Comparison of ENCODE assay signal across 8 cellular contexts in the genomic region with DNA sequence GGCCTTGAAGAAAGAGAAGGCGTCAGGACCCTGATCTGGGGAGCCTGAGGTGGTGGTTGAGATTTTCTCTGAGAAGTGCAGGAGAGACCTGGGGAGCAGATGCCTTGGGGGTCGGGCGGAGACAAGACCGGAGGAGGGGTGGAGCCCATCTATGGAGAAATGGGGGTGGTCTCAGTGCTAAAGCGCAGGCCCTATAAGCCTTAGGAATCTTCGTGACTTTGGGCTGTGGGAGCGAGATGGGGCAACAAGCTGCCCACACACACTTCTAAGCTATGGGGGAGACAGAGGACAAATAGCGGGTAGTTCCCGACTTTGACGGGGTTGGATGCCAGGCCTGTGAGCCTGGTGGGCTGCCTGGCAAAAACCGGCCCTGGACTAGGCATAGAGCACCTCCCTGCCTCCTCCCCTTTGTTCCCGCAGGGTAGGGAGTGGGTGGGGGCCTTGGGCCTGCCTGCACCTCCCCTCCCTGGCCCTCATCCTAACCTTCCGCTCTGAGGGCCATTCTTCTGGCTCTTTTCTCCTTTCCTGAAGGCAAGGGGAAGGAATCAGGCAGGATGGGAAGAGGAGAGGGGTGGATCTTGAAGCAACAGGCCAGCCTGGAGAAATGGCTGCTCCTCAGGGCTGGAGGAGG. TPM values are rescaled to one million over a fixed set of nuclear protein-coding genes. Genes with fewer than 3 reads are reported as not detected.
DNase-seq lines count a peak whose midpoint lies in the region; ATAC-seq and TF ChIP-seq lines count a peak whose summit lies in the region.

No MANE protein-coding gene starts in this region.

- no peak overlapping the region for H2BK120ac ChIP-seq in mesendoderm (ENCODE audit: low read depth, low read length)

- peaks cover 18% of the 10 kb centered on the region for H3K79me2 ChIP-seq in mesendoderm (ENCODE audit: control insufficient read depth, insufficient read depth, low read length)

- no peak for TF ChIP-seq CTCF in Peyer's patch (IDR thresholded peaks at IDR 0.05)
- no peak for TF ChIP-seq CTCF in upper lobe of right lung (IDR thresholded peaks at IDR 0.05)

- peak overlapping the region; percentile 82 to 92 (median 84) for H3K27ac ChIP-seq in Peyer's patch
- H3K27ac ChIP-seq in ectodermal cell (ENCODE audit: insufficient read depth, low read depth, low read length, poor library complexity, severe bottlenecking), result peak overlapping the region; percentile 57
- H3K27ac ChIP-seq in mesendoderm (ENCODE audit: low read depth, low read length), result no peak overlapping the region
- peak overlapping the region; percentile 95 for H3K27ac ChIP-seq in upper lobe of right lung

- peak overlapping the region; percentile 97 for H3K4me2 ChIP-seq in mesendoderm (ENCODE audit: low read length)

- no peak overlapping the region for H3K23ac ChIP-seq in mesendoderm (ENCODE audit: low read length)

- no peak overlapping the region for H2BK5ac ChIP-seq in mesendoderm (ENCODE audit: low read length)

- H3K9ac ChIP-seq in mesendoderm (ENCODE audit: low read length), result peak overlapping the region; percentile 94

- peak overlapping the region; percentile 65 to 95 (median 82) for H3K4me3 ChIP-seq in Peyer's patch
- H3K4me3 ChIP-seq in ectodermal cell (ENCODE audit: insufficient read depth, low read depth, low read length), result peak overlapping the region; percentile 93
- H3K4me3 ChIP-seq in mesendoderm (ENCODE audit: low read length), result peak overlapping the region; percentile 94
- H3K4me3 ChIP-seq in upper lobe of right lung, result peak overlapping the region; percentile 74

- peak overlapping the region; percentile 81 for H3K4ac ChIP-seq in mesendoderm (ENCODE audit: low read depth, low read length)

- peak overlapping the region; percentile 89 for H3K56ac ChIP-seq in mesendoderm (ENCODE audit: low read length)

- H3K4me1 ChIP-seq in Peyer's patch (peaks cover 7 to 9% (median 8%) of the 10 kb centered on the region in 4 donors), ectodermal cell (ENCODE audit: control insufficient read depth, insufficient read depth, low read length) (peaks cover 22% of the 10 kb centered on the region), mesendoderm (ENCODE audit: control insufficient read depth, low read depth, low read length) (peaks cover 11% of the 10 kb centered on the region), upper lobe of right lung (peaks cover 24% of the 10 kb centered on the region)

- H3K18ac ChIP-seq in mesendoderm (ENCODE audit: low read length), result peak overlapping the region; percentile 82

- peaks cover 0 to 38% (median 0%) of the 10 kb centered on the region in 3 donors for H3K36me3 ChIP-seq in Peyer's patch
- peaks cover 24% of the 10 kb centered on the region for H3K36me3 ChIP-seq in ectodermal cell (ENCODE audit: control insufficient read depth, insufficient read depth, low read length)
- peaks cover 2% of the 10 kb centered on the region for H3K36me3 ChIP-seq in mesendoderm (ENCODE audit: control insufficient read depth, insufficient read depth, low read length)
- peaks cover 34% of the 10 kb centered on the region for H3K36me3 ChIP-seq in upper lobe of right lung

- no peak overlapping the region for H4K8ac ChIP-seq in mesendoderm (ENCODE audit: low read depth, low read length)

- no peak for TF ChIP-seq POLR2A in Peyer's patch (IDR thresholded peaks at IDR 0.05)

- H3K79me1 ChIP-seq in mesendoderm (ENCODE audit: low read length), result peaks cover 20% of the 10 kb centered on the region

- no peak overlapping the region for H2BK15ac ChIP-seq in mesendoderm (replicated peaks; ENCODE audit: low read depth)

- no peaks in the 10 kb centered on the region for H3K9me3 ChIP-seq in Peyer's patch
- no peaks in the 10 kb centered on the region for H3K9me3 ChIP-seq in ectodermal cell (ENCODE audit: control insufficient read depth, low read length)
- no peaks in the 10 kb centered on the region for H3K9me3 ChIP-seq in upper lobe of right lung

- H3K27me3 ChIP-seq in Peyer's patch, result no peaks in the 10 kb centered on the region
- no peaks in the 10 kb centered on the region for H3K27me3 ChIP-seq in ectodermal cell (ENCODE audit: control insufficient read depth, insufficient read depth, low read length, poor library complexity, severe bottlenecking)
- H3K27me3 ChIP-seq in mesendoderm (ENCODE audit: insufficient read depth, low read length, poor library complexity), result no peaks in the 10 kb centered on the region
- H3K27me3 ChIP-seq in upper lobe of right lung, result no peaks in the 10 kb centered on the region

- H4K5ac ChIP-seq in mesendoderm (ENCODE audit: low read length), result no peak overlapping the region

- H2AK5ac ChIP-seq in mesendoderm (ENCODE audit: low read length), result peak overlapping the region; percentile 95

- DNase-seq in GM03348 (ENCODE audit: low spot score) (peak; percentile 78), Peyer's patch (peak in 1 of 3 donors; percentile 48), mesendoderm (peak; percentile 51), upper lobe of right lung (peak; percentile 66), NCI-H446 (lab: John Stamatoyannopoulos, UW) (no peak)

- intact Hi-C loops in upper lobe of right lung (cut with DNase I), result no loop called here

- WGBS in ectodermal cell, 2 experiments, result 2% methylated on average over 12 to 13 of the region's 13 CpGs
- no CpG with 5 or more reads among the region's 13 CpGs for WGBS in mesendoderm (ENCODE audit: extremely low coverage, insufficient coverage, low lambda C conversion rate)

- ATAC-seq in upper lobe of right lung, result peak; percentile 42
- no peak for ATAC-seq in GM19351 (IDR thresholded peaks at IDR 0.05; ENCODE audit: unreplicated experiment)
- ATAC-seq in HG02759 (IDR thresholded peaks at IDR 0.05; ENCODE audit: unreplicated experiment), result no peak

RNA-seq across cellular contexts. Expression of gene NISCH, which starts 0.9 kb away (rescaled TPM):
- total RNA-seq in Peyer's patch (100 to 1,000 TPM in 3 of 4 donors, 10 to 100 TPM in 1; 65.7 to 150 (median 128) TPM), upper lobe of right lung (94.6 TPM)
- polyA plus RNA-seq in ectodermal cell (2013, experiment 1 of 4), result 121 TPM
- 151 TPM for polyA plus RNA-seq in ectodermal cell (2013, experiment 2 of 4)
- 102 TPM for polyA plus RNA-seq in ectodermal cell (2013, experiment 3 of 4)
- polyA plus RNA-seq in ectodermal cell (2013, experiment 4 of 4), result 129 TPM
- polyA plus RNA-seq in mesendoderm (2013, experiment 1 of 2), result 28.4 TPM
- 29.0 TPM for polyA plus RNA-seq in mesendoderm (2013, experiment 2 of 2)

RNA-seq across cellular contexts. Expression of gene TNNC1, which starts 2.4 kb away (rescaled TPM):
- total RNA-seq in Peyer's patch (not detected), upper lobe of right lung (88.9 TPM)
- 10.7 TPM for polyA plus RNA-seq in ectodermal cell (2013, experiment 1 of 4)
- 8.3 TPM for polyA plus RNA-seq in ectodermal cell (2013, experiment 2 of 4)
- 5.4 TPM for polyA plus RNA-seq in ectodermal cell (2013, experiment 3 of 4)
- polyA plus RNA-seq in ectodermal cell (2013, experiment 4 of 4), result 7.4 TPM
- polyA plus RNA-seq in mesendoderm (2013, experiment 1 of 2), result 6.0 TPM
- 6.5 TPM for polyA plus RNA-seq in mesendoderm (2013, experiment 2 of 2)

RNA-seq across cellular contexts. Expression of gene SEMA3G, which starts 11.4 kb away (rescaled TPM):
- 10 to 100 TPM; 18.8 to 24.8 (median 22.0) TPM for total RNA-seq in Peyer's patch
- polyA plus RNA-seq in ectodermal cell (2013, experiment 1 of 4), result 3.0 TPM
- polyA plus RNA-seq in ectodermal cell (2013, experiment 2 of 4), result 3.9 TPM
- polyA plus RNA-seq in ectodermal cell (2013, experiment 3 of 4), result 3.4 TPM
- 3.9 TPM for polyA plus RNA-seq in ectodermal cell (2013, experiment 4 of 4)
- 0.56 TPM for polyA plus RNA-seq in mesendoderm (2013, experiment 1 of 2)
- polyA plus RNA-seq in mesendoderm (2013, experiment 2 of 2), result 0.62 TPM
- 27.6 TPM for total RNA-seq in upper lobe of right lung

RNA-seq across cellular contexts. Expression of gene STAB1, which starts 38.9 kb away (rescaled TPM):
- total RNA-seq in Peyer's patch, result 10 to 100 TPM; 27.0 to 98.2 (median 67.2) TPM
- not detected for polyA plus RNA-seq in ectodermal cell (2013, experiment 1 of 4)
- polyA plus RNA-seq in ectodermal cell (2013, experiment 2 of 4), result 0.12 TPM
- 0.27 TPM for polyA plus RNA-seq in ectodermal cell (2013, experiment 3 of 4)
- 0.28 TPM for polyA plus RNA-seq in ectodermal cell (2013, experiment 4 of 4)
- 0.21 TPM for polyA plus RNA-seq in mesendoderm (2013, experiment 1 of 2)
- 0.32 TPM for polyA plus RNA-seq in mesendoderm (2013, experiment 2 of 2)
- 152 TPM for total RNA-seq in upper lobe of right lung

RNA-seq across cellular contexts. Expression of gene PHF7, which starts 45.8 kb away (rescaled TPM):
- total RNA-seq in Peyer's patch (10 to 100 TPM; 12.4 to 34.6 (median 17.4) TPM), upper lobe of right lung (6.8 TPM)
- 11.6 TPM for polyA plus RNA-seq in ectodermal cell (2013, experiment 1 of 4)
- 11.4 TPM for polyA plus RNA-seq in ectodermal cell (2013, experiment 2 of 4)
- polyA plus RNA-seq in ectodermal cell (2013, experiment 3 of 4), result 11.6 TPM
- polyA plus RNA-seq in ectodermal cell (2013, experiment 4 of 4), result 17.1 TPM
- 4.9 TPM for polyA plus RNA-seq in mesendoderm (2013, experiment 1 of 2)
- 4.9 TPM for polyA plus RNA-seq in mesendoderm (2013, experiment 2 of 2)

Comparison
In these comparisons a context has a peak if more than half of its experiments do, and no peak if none do; other contexts are left out.
1. DNase-seq: peak in GM03348 (single experiment), mesendoderm (single experiment) and upper lobe of right lung (single experiment); none in NCI-H446 (0 of 2).
2. RNA of gene TNNC1, which starts 2.4 kb away (total RNA-seq): 88.9 TPM in upper lobe of right lung (single experiment); not detected in Peyer's patch; every median in the first group is over 10 times any median in the second.
3. Peak in every context shown above with its lines, with median percentiles within 50 percentile points of each other: H3K4me3 ChIP-seq.